15 cellular contexts compared by ENCODE assay signal in genomic region chr1:161933592-161934277, GRCh38.
DNase-seq lines count a peak whose midpoint lies in the region; ATAC-seq and TF ChIP-seq lines count a peak whose summit lies in the region.
"Had no signal": no experiment of that assay in that cellular context is flagged by ENCODE, and none has a peak within 500 bp of the region (broad histone marks: within the 10 kb centered on the region; RNA-seq: fewer than 3 reads in every experiment).

No MANE protein-coding gene starts in this region.

- H3K4me1 Mint-ChIP-seq in activated T-cell treated with anti-CD3 and anti-CD28 coated beads, Interleukin-2, amount 50 U/mL, for 24 hours (ENCODE audit: low read depth), result peaks cover 58% of the 10 kb centered on the region
- peaks cover 17% of the 10 kb centered on the region for H3K4me1 Mint-ChIP-seq in activated CD4-positive, alpha-beta memory T cell treated with anti-CD3 and anti-CD28 coated beads, Interleukin-2, amount 10 ng/mL, durations not matched to agents 7 days and 5 days

- H3K79me2 ChIP-seq in hepatocyte, result no peaks in the 10 kb centered on the region

- H3K9me3 Mint-ChIP-seq in activated T-cell treated with anti-CD3 and anti-CD28 coated beads, Interleukin-2, amount 50 U/mL, for 24 hours, result no peaks in the 10 kb centered on the region
- no peaks in the 10 kb centered on the region for H3K9me3 Mint-ChIP-seq in activated CD4-positive, alpha-beta memory T cell treated with anti-CD3 and anti-CD28 coated beads, Interleukin-2, amount 10 ng/mL, durations not matched to agents 7 days and 5 days

- CTCF ChIA-PET in activated CD4-positive, alpha-beta memory T cell treated with anti-CD3 and anti-CD28 coated beads, Interleukin-2, amount 10 ng/mL, durations not matched to agents 7 days and 5 days (lab: Charles Lee), result interaction anchor here (1.0 to 1.4 kb wide), 4 partner anchors 30 to 142 kb away, joined by 3 read pairs; no protein-coding TSS in a partner anchor

- 85% methylated on average over 5 of the region's 5 CpGs for WGBS in hepatocyte (ENCODE audit: low lambda C conversion rate, missing lambda C conversion rate)

- H4K20me1 ChIP-seq in hepatocyte (ENCODE audit: insufficient read depth, poor library complexity, severe bottlenecking), result no peaks in the 10 kb centered on the region

- H3K27ac Mint-ChIP-seq in activated T-cell treated with anti-CD3 and anti-CD28 coated beads, Interleukin-2, amount 50 U/mL, for 24 hours, result peak overlapping the region; percentile 74
- H3K27ac Mint-ChIP-seq in activated CD4-positive, alpha-beta memory T cell treated with anti-CD3 and anti-CD28 coated beads, Interleukin-2, amount 10 ng/mL, durations not matched to agents 7 days and 5 days, result peak overlapping the region; percentile 34
- H3K27ac Mint-ChIP-seq: progenitor cell of endocrine pancreas had no signal

- no peak for DNase-seq in activated T-cell treated with anti-CD3 and anti-CD28 coated beads, Interleukin-2, amount 50 U/mL, for 24 hours
- no peak for DNase-seq in activated T-cell treated with anti-CD3 and anti-CD28 coated beads, Interleukin-2, amount 50 U/mL, for 48 hours
- no peak for DNase-seq in activated CD4-positive, alpha-beta memory T cell treated with anti-CD3 and anti-CD28 coated beads, Interleukin-2, amount 10 ng/mL, durations not matched to agents 7 days and 5 days
- no peak for DNase-seq in stimulated activated naive CD8-positive, alpha-beta T cell treated with anti-CD3 and anti-CD28 coated beads, Interleukin-15, Interleukin-2, amounts not matched to agents 100 U/mL and 50 U/mL, for 24 hours
- no peak for DNase-seq in left cardiac atrium
- DNase-seq in hepatocyte (ENCODE audit: low spot score), result no peak
- DNase-seq: colonic mucosa, GOT3, midbrain, NCI-H1105, NCI-H524, Right ventricle myocardium superior had no signal

- POLR2A ChIA-PET in activated CD4-positive, alpha-beta memory T cell treated with anti-CD3 and anti-CD28 coated beads, Interleukin-2, amount 10 ng/mL, durations not matched to agents 7 days and 5 days (lab: Charles Lee), result interaction anchor here (1.0 to 1.7 kb wide), 2 partner anchors 10 to 19 kb away, joined by 3 to 4 read pairs; no protein-coding TSS in a partner anchor

- no peaks in the 10 kb centered on the region for H3K9me3 ChIP-seq in hepatocyte (ENCODE audit: low read depth)
- H3K9me3 ChIP-seq: colonic mucosa had no signal

- H3K4me3 ChIP-seq in hepatocyte, result no peak overlapping the region
- H3K4me3 ChIP-seq: colonic mucosa had no signal

- H3K9me2 ChIP-seq in hepatocyte (replicated peaks; ENCODE audit: insufficient read depth), result no peaks in the 10 kb centered on the region

- H3K4me1 ChIP-seq in hepatocyte (ENCODE audit: insufficient read depth), result no peaks in the 10 kb centered on the region
- H3K4me1 ChIP-seq: colonic mucosa had no signal

- H3K27ac ChIP-seq in hepatocyte, result no peak overlapping the region
- H3K27ac ChIP-seq: colonic mucosa had no signal

- peaks cover 47% of the 10 kb centered on the region for H3K36me3 Mint-ChIP-seq in activated T-cell treated with anti-CD3 and anti-CD28 coated beads, Interleukin-2, amount 50 U/mL, for 24 hours (ENCODE audit: low read depth)
- H3K36me3 Mint-ChIP-seq in activated CD4-positive, alpha-beta memory T cell treated with anti-CD3 and anti-CD28 coated beads, Interleukin-2, amount 10 ng/mL, durations not matched to agents 7 days and 5 days (ENCODE audit: low read depth), result peaks cover 6% of the 10 kb centered on the region

- H3K4me2 ChIP-seq in hepatocyte, result no peak overlapping the region

- H3K4me3 Mint-ChIP-seq in activated T-cell treated with anti-CD3 and anti-CD28 coated beads, Interleukin-2, amount 50 U/mL, for 24 hours, result peak overlapping the region; percentile 0
- no peak overlapping the region for H3K4me3 Mint-ChIP-seq in activated CD4-positive, alpha-beta memory T cell treated with anti-CD3 and anti-CD28 coated beads, Interleukin-2, amount 10 ng/mL, durations not matched to agents 7 days and 5 days

- H3K27me3 Mint-ChIP-seq in activated T-cell treated with anti-CD3 and anti-CD28 coated beads, Interleukin-2, amount 50 U/mL, for 24 hours, result no peaks in the 10 kb centered on the region
- no peaks in the 10 kb centered on the region for H3K27me3 Mint-ChIP-seq in activated CD4-positive, alpha-beta memory T cell treated with anti-CD3 and anti-CD28 coated beads, Interleukin-2, amount 10 ng/mL, durations not matched to agents 7 days and 5 days
- H3K27me3 Mint-ChIP-seq: progenitor cell of endocrine pancreas had no signal

- H3K27me3 ChIP-seq in hepatocyte, result no peaks in the 10 kb centered on the region
- H3K27me3 ChIP-seq: colonic mucosa had no signal

- ATAC-seq in HG03135 (IDR thresholded peaks at IDR 0.05; ENCODE audit: unreplicated experiment) (peak; percentile 29), left cardiac atrium (no peak), HG03432 (IDR thresholded peaks at IDR 0.05; ENCODE audit: unreplicated experiment) (no peak)
- ATAC-seq in stimulated activated naive CD8-positive, alpha-beta T cell treated with anti-CD3 and anti-CD28 coated beads, Interleukin-15, Interleukin-2, amounts not matched to agents 100 U/mL and 50 U/mL, for 24 hours, result peak; percentile 61

- H2AFZ ChIP-seq in hepatocyte, result no peak overlapping the region

- TF ChIP-seq CTCF in hepatocyte (IDR thresholded peaks at IDR 0.05; ENCODE audit: poor library complexity), result no peak

- intact Hi-C loops in left cardiac atrium (cut with DNase I), result no loop called here

- H3K36me3 ChIP-seq in hepatocyte (replicated peaks; ENCODE audit: insufficient read depth, low read depth), result no peaks in the 10 kb centered on the region
- H3K36me3 ChIP-seq: colonic mucosa had no signal

Comparison
In these comparisons a context has a peak if more than half of its experiments do, and no peak if none do; other contexts are left out.
1. ATAC-seq: peak in HG03135 (single experiment) and stimulated activated naive CD8-positive, alpha-beta T cell treated with anti-CD3 and anti-CD28 coated beads, Interleukin-15, Interleukin-2, amounts not matched to agents 100 U/mL and 50 U/mL, for 24 hours (single experiment); none in left cardiac atrium (0 of 2) and HG03432 (single experiment).